22 cellular contexts compared by ENCODE assay signal in the genomic region with DNA sequence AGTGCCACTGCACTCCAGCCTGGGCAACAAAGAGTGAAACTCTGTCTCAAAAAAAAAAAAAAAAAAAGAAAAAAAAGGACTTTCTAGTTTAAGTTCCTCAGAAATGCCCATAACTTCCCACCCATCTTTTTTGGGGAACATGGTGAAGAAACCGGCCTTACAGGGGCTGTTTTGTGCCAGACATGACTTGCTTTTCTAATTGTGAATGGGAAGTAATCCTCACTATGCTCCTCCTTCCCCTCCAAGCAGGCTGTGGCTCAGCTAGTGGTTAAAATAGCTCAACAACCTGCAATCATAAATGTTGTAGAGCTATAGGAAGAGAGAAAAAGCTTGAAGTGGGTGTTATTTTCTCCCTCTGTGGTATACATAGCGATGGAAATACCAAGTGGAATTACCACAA. TPM values are rescaled to one million over a fixed set of nuclear protein-coding genes. Genes with fewer than 3 reads are reported as not detected.
DNase-seq lines count a peak whose midpoint lies in the region; ATAC-seq and TF ChIP-seq lines count a peak whose summit lies in the region.
"Had no signal": no experiment of that assay in that cellular context is flagged by ENCODE, and none has a peak within 500 bp of the region (broad histone marks: within the 10 kb centered on the region; RNA-seq: fewer than 3 reads in every experiment).

No MANE protein-coding gene starts in this region.

- H3K4me3 ChIP-seq in left lung = no peak overlapping the region
- H3K4me3 ChIP-seq: GM23248 had no signal

- peak; percentile 22 for ATAC-seq in left lung
- no peak for ATAC-seq in activated T-cell treated with anti-CD3 and anti-CD28 coated beads, Interleukin-2, amount 50 U/mL, for 72 hours (replicated peaks in 1 of 2)
- ATAC-seq: Panc1, T-cell had no signal

- H3K36me3 Mint-ChIP-seq in activated T-cell treated with anti-CD3 and anti-CD28 coated beads, Interleukin-2, amount 50 U/mL, for 72 hours (ENCODE audit: insufficient read depth in 2 of 2) = peaks cover 0 to 1% of the 10 kb centered on the region in 2 donors
- H3K36me3 Mint-ChIP-seq: T-cell had no signal

- H3K36me3 ChIP-seq in left lung = no peaks in the 10 kb centered on the region
- H3K36me3 ChIP-seq: BE2C had no signal

- DNase-seq in Ammon's horn (ENCODE audit: low spot score) = peak; percentile 5
- peak; percentile 89 for DNase-seq in MV-4-11 (lab: John Stamatoyannopoulos, UW)
- peak; percentile 16 for DNase-seq in SIG-M5 (lab: John Stamatoyannopoulos, UW)
- no peak for DNase-seq in left lung
- DNase-seq in activated T-cell treated with anti-CD3 and anti-CD28 coated beads, Interleukin-2, amount 50 U/mL, for 72 hours = no peak
- no peak for DNase-seq in NCI-H146 treated with DMSO at 0.1 percent for 48 hours (lab: John Stamatoyannopoulos, UW; ENCODE audit: unreplicated experiment)
- no peak for DNase-seq in KG1 (lab: John Stamatoyannopoulos, UW)
- DNase-seq: BE2C; Caco-2; CD4-positive, alpha-beta T cell; DMS153; GF-D8; GM23248; HCEC 1CT; NCI-H1048; NCI-H146; NCI-H2081; NCI-H2171 treated with DMSO at 0.1 percent for 48 hours; NCI-H510A; NCI-H774; T-cell had no signal

- peaks cover 3 to 10% of the 10 kb centered on the region in 2 donors for H3K27me3 ChIP-seq in left lung
- H3K27me3 ChIP-seq: BE2C had no signal

- no peak overlapping the region for H3K27ac ChIP-seq in left lung
- H3K27ac ChIP-seq: GM23248 had no signal

- intact Hi-C loops in left lung (cut with DNase I) = no loop called here

- no peak for TF ChIP-seq CTCF in left lung (IDR thresholded peaks at IDR 0.05)

- H3K27me3 Mint-ChIP-seq in activated T-cell treated with anti-CD3 and anti-CD28 coated beads, Interleukin-2, amount 50 U/mL, for 72 hours (ENCODE audit: low read depth) = peaks cover 37% of the 10 kb centered on the region

- H3K4me3 Mint-ChIP-seq in activated T-cell treated with anti-CD3 and anti-CD28 coated beads, Interleukin-2, amount 50 U/mL, for 72 hours = no peak overlapping the region
- H3K4me3 Mint-ChIP-seq: CD4-positive, alpha-beta T cell; T-cell had no signal

- H3K27ac Mint-ChIP-seq in activated T-cell treated with anti-CD3 and anti-CD28 coated beads, Interleukin-2, amount 50 U/mL, for 72 hours = no peak overlapping the region
- H3K27ac Mint-ChIP-seq: CD4-positive, alpha-beta T cell; T-cell had no signal

- no peaks in the 10 kb centered on the region for H3K9me3 ChIP-seq in left lung
- H3K9me3 ChIP-seq: BE2C, Caco-2 had no signal

- H3K4me1 Mint-ChIP-seq in activated T-cell treated with anti-CD3 and anti-CD28 coated beads, Interleukin-2, amount 50 U/mL, for 72 hours (ENCODE audit: low read depth) = no peaks in the 10 kb centered on the region
- H3K4me1 Mint-ChIP-seq: T-cell had no signal

- H3K4me1 ChIP-seq in left lung = no peaks in the 10 kb centered on the region
- H3K4me1 ChIP-seq: BE2C, Caco-2 had no signal

- no peaks in the 10 kb centered on the region for H3K9me3 Mint-ChIP-seq in activated T-cell treated with anti-CD3 and anti-CD28 coated beads, Interleukin-2, amount 50 U/mL, for 72 hours
- H3K9me3 Mint-ChIP-seq: CD4-positive, alpha-beta T cell; T-cell had no signal

RNA-seq across cellular contexts. Expression of a gene that starts 34.1 kb away (rescaled TPM):
- 10 to 100 TPM; 66.3 to 68.2 TPM for total RNA-seq in left lung
- total RNA-seq in activated T-cell treated with anti-CD3 and anti-CD28 coated beads, Interleukin-2, amount 50 U/mL, for 72 hours = 100 to 1,000 TPM in 1 of 2 donors, 10 to 100 TPM in 1; 89.2 to 100 TPM

RNA-seq across cellular contexts. Expression of a gene that starts 52.3 kb away (rescaled TPM):
- total RNA-seq in left lung = not detected
- total RNA-seq in activated T-cell treated with anti-CD3 and anti-CD28 coated beads, Interleukin-2, amount 50 U/mL, for 72 hours = not detected
- total RNA-seq: CD4-positive, alpha-beta T cell; GM23248; T-cell had no signal

Comparison
In these comparisons a context has a peak if more than half of its experiments do, and no peak if none do; other contexts are left out.
1. DNase-seq: peak in Ammon's horn (single experiment), MV-4-11 (single experiment) and SIG-M5 (single experiment); none in left lung (0 of 2), activated T-cell treated with anti-CD3 and anti-CD28 coated beads, Interleukin-2, amount 50 U/mL, for 72 hours (0 of 2), NCI-H146 treated with DMSO at 0.1 percent for 48 hours (single experiment) and KG1 (single experiment).